ENCODE assay signal across 12 cellular contexts in the genomic region with DNA sequence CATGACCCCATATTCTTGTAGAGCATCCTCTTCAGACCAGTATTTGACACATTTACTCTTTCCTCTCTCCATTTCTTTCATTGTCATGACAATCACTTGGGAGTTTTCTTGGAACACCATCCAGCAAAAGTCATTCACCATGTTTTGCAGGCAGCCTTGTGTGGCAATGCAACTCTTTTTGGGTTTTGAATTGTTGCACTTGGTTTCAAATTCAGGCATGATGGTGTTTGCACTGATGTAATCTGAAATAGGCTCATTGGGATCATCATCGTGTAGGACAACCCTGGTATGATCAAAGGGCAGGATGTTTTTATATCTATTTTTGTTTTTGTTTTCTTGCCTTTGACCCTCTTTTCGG.
DNase-seq lines count a peak whose midpoint lies in the region; ATAC-seq and TF ChIP-seq lines count a peak whose summit lies in the region.
"Had no signal": no experiment of that assay in that cellular context is flagged by ENCODE, and none has a peak within 500 bp of the region (broad histone marks: within the 10 kb centered on the region; RNA-seq: fewer than 3 reads in every experiment).

No MANE protein-coding gene starts in this region.

- H3K27me3 ChIP-seq in BLaER1: no peaks in the 10 kb centered on the region
- no peaks in the 10 kb centered on the region for H3K27me3 ChIP-seq in CD4-positive, CD25-positive, alpha-beta regulatory T cell (ENCODE audit: control insufficient read depth, insufficient read depth, low read length)
- H3K27me3 ChIP-seq: heart left ventricle, tibial nerve had no signal

- H3K36me3 Mint-ChIP-seq in CD4-positive, CD25-positive, alpha-beta regulatory T cell: no peaks in the 10 kb centered on the region
- peaks cover 27% of the 10 kb centered on the region for H3K36me3 Mint-ChIP-seq in effector memory CD8-positive, alpha-beta T cell (ENCODE audit: insufficient read depth)
- H3K36me3 Mint-ChIP-seq: mesothelial cell of epicardium had no signal

- TF ChIP-seq CTCF in OCI-LY7 (conservative IDR thresholded peaks at IDR 0.05; ENCODE audit: low read length): no peak

- peaks cover 0 to 4% (median 0%) of the 10 kb centered on the region in 7 donors for H3K9me3 Mint-ChIP-seq in CD4-positive, CD25-positive, alpha-beta regulatory T cell
- H3K9me3 Mint-ChIP-seq in effector memory CD8-positive, alpha-beta T cell: peaks cover 0 to under 1% of the 10 kb centered on the region in 2 donors
- H3K9me3 Mint-ChIP-seq: mesothelial cell of epicardium had no signal

- CTCF ChIA-PET in OCI-LY7 (lab: Charles Lee; ENCODE audit: unreplicated experiment): interaction anchor here (1.6 kb wide), 1 partner anchor 9 kb away, joined by 3 read pairs; no protein-coding TSS in a partner anchor

- H4K20me1 ChIP-seq in BLaER1 (no peaks in the 10 kb centered on the region), OCI-LY7 (ENCODE audit: insufficient read depth, low read length) (no peaks in the 10 kb centered on the region)

- no peaks in the 10 kb centered on the region for H3K9me2 ChIP-seq in OCI-LY7 (ENCODE audit: insufficient read depth, low read length)

- peak overlapping the region in 1 of 4 donors; percentile 1 for H3K4me3 Mint-ChIP-seq in CD4-positive, CD25-positive, alpha-beta regulatory T cell
- no peak overlapping the region for H3K4me3 Mint-ChIP-seq in effector memory CD8-positive, alpha-beta T cell
- H3K4me3 Mint-ChIP-seq: mesothelial cell of epicardium had no signal

- peak overlapping the region; percentile 17; the same call in 1 of the 2 replicates for H2AFZ ChIP-seq in OCI-LY7 (ENCODE audit: low read length)

- peaks cover 35 to 51% (median 44%) of the 10 kb centered on the region in 4 donors for H3K4me1 Mint-ChIP-seq in CD4-positive, CD25-positive, alpha-beta regulatory T cell
- H3K4me1 Mint-ChIP-seq in effector memory CD8-positive, alpha-beta T cell (ENCODE audit: low read depth in 2 of 2): peaks cover 38 to 48% of the 10 kb centered on the region in 2 donors

- ATAC-seq in CD4-positive, CD25-positive, alpha-beta regulatory T cell (ENCODE audit: low read depth in 2 of 2): no peak
- ATAC-seq in effector memory CD8-positive, alpha-beta T cell (replicated peaks): no peak
- no peak for ATAC-seq in HG03342 (IDR thresholded peaks at IDR 0.05; ENCODE audit: unreplicated experiment)

- H3K9me3 ChIP-seq in BLaER1 (no peaks in the 10 kb centered on the region), OCI-LY7 (ENCODE audit: low read length) (no peaks in the 10 kb centered on the region)
- no peaks in the 10 kb centered on the region for H3K9me3 ChIP-seq in CD4-positive, CD25-positive, alpha-beta regulatory T cell (ENCODE audit: control insufficient read depth in 2 of 2, low read length in 2 of 2)
- H3K9me3 ChIP-seq: heart left ventricle, tibial nerve had no signal

- POLR2A ChIA-PET in OCI-LY7 (lab: Charles Lee): interaction anchor here (0.6 to 1.0 kb wide), 4 partner anchors 233 to 296 kb away, joined by 3 to 4 read pairs (median 3); no protein-coding TSS in a partner anchor

- no TSS peak for BruUV-seq in OCI-LY7 (replicated peaks; lab: Mats Ljungman, UMichigan)

- intact Hi-C loops in OCI-LY7 (cut with micrococcal nuclease; ENCODE audit: unreplicated experiment): loop anchor here (5.0 kb wide), 1 partner anchor 61 kb away; no protein-coding TSS in a partner anchor

- peak overlapping the region in 2 of 3 donors; percentile 77 to 99 for H3K27ac Mint-ChIP-seq in CD4-positive, CD25-positive, alpha-beta regulatory T cell
- peak overlapping the region; percentile 99 for H3K27ac Mint-ChIP-seq in effector memory CD8-positive, alpha-beta T cell
- H3K27ac Mint-ChIP-seq: mesothelial cell of epicardium, progenitor cell of endocrine pancreas had no signal

- H3K27ac ChIP-seq in BLaER1 (peak overlapping the region; percentile 3; the same call in 1 of the 2 replicates), OCI-LY7 (ENCODE audit: low read depth, low read length, poor library complexity, severe bottlenecking) (no peak overlapping the region)
- H3K27ac ChIP-seq in CD4-positive, CD25-positive, alpha-beta regulatory T cell (ENCODE audit: insufficient read depth, low read length, poor library complexity, severe bottlenecking): no peak overlapping the region
- H3K27ac ChIP-seq: heart left ventricle had no signal

- peaks cover 73% of the 10 kb centered on the region for H3K4me1 ChIP-seq in BLaER1
- peaks cover 51% of the 10 kb centered on the region for H3K4me1 ChIP-seq in CD4-positive, CD25-positive, alpha-beta regulatory T cell (ENCODE audit: control insufficient read depth, insufficient read depth, low read length, poor library complexity, severe bottlenecking)
- peaks cover 30% of the 10 kb centered on the region for H3K4me1 ChIP-seq in OCI-LY7 (ENCODE audit: insufficient read depth, low read length, poor library complexity, severe bottlenecking)

- H3K4me3 ChIP-seq in BLaER1: no peak overlapping the region
- no peak overlapping the region for H3K4me3 ChIP-seq in CD4-positive, CD25-positive, alpha-beta regulatory T cell (ENCODE audit: low read depth, low read length)
- H3K4me3 ChIP-seq in OCI-LY7 (ENCODE audit: low read depth, low read length, poor library complexity, severe bottlenecking): no peak overlapping the region
- H3K4me3 ChIP-seq: heart left ventricle, tibial nerve had no signal

- H3K36me3 ChIP-seq in BLaER1 (no peaks in the 10 kb centered on the region), OCI-LY7 (ENCODE audit: insufficient read depth, low read length) (no peaks in the 10 kb centered on the region)
- no peaks in the 10 kb centered on the region for H3K36me3 ChIP-seq in CD4-positive, CD25-positive, alpha-beta regulatory T cell (ENCODE audit: control insufficient read depth, insufficient read depth, low read length)
- H3K36me3 ChIP-seq: heart left ventricle, tibial nerve had no signal

- no peak for DNase-seq in CD4-positive, CD25-positive, alpha-beta regulatory T cell
- DNase-seq in OCI-LY7 (ENCODE audit: low spot score) (no peak), AML-193 (lab: John Stamatoyannopoulos, UW) (no peak), glomerular visceral epithelial cell (ENCODE audit: extremely low spot score) (no peak)
- no peak for DNase-seq in effector memory CD8-positive, alpha-beta T cell
- DNase-seq: cortex of kidney had no signal

- H3K9ac ChIP-seq in BLaER1: no peak overlapping the region

- H3K4me2 ChIP-seq in BLaER1 (peak overlapping the region; percentile 64), OCI-LY7 (ENCODE audit: low read length) (no peak overlapping the region; the same call in 1 of the 2 replicates)

- no peaks in the 10 kb centered on the region for H3K79me2 ChIP-seq in OCI-LY7 (ENCODE audit: insufficient read depth, low read depth, low read length)

- no peaks in the 10 kb centered on the region for H3K27me3 Mint-ChIP-seq in CD4-positive, CD25-positive, alpha-beta regulatory T cell
- H3K27me3 Mint-ChIP-seq in effector memory CD8-positive, alpha-beta T cell: no peaks in the 10 kb centered on the region
